12 cellular contexts compared by ENCODE assay signal in genomic region chr6:154766993-154767392, GRCh38. TPM values are rescaled to one million over a fixed set of nuclear protein-coding genes. Genes with fewer than 3 reads are reported as not detected.
DNase-seq lines count a peak whose midpoint lies in the region; ATAC-seq and TF ChIP-seq lines count a peak whose summit lies in the region.
"Had no signal": no experiment of that assay in that cellular context is flagged by ENCODE, and none has a peak within 500 bp of the region (broad histone marks: within the 10 kb centered on the region; RNA-seq: fewer than 3 reads in every experiment).

No MANE protein-coding gene starts in this region.

- intact Hi-C loops in natural killer cell (cut with micrococcal nuclease), result no loop called here

- H3K27ac Mint-ChIP-seq in natural killer cell, result peak overlapping the region; percentile 57 to 60
- H3K27ac Mint-ChIP-seq in natural killer cell treated with Interleukin-12 subunit alpha and Interleukin-12 subunit beta and Interleukin-15 and Interleukin-18, amount 100 ng/mL, for 72 hours, result peak overlapping the region in 1 of 2 donors; percentile 27

- H3K4me1 Mint-ChIP-seq in natural killer cell, result peaks cover 90 to 96% of the 10 kb centered on the region in 2 donors
- peaks cover 66 to 79% of the 10 kb centered on the region in 2 donors for H3K4me1 Mint-ChIP-seq in natural killer cell treated with Interleukin-12 subunit alpha and Interleukin-12 subunit beta and Interleukin-15 and Interleukin-18, amount 100 ng/mL, for 72 hours (ENCODE audit: low read depth in 2 of 2)

- TF ChIP-seq CTCF in natural killer cell (IDR thresholded peaks at IDR 0.05), result no peak
- TF ChIP-seq CTCF in astrocyte of the cerebellum (IDR thresholded peaks at IDR 0.05; ENCODE audit: low read depth, low read length, missing control alignments), result no peak

- no peaks in the 10 kb centered on the region for H3K9me3 Mint-ChIP-seq in natural killer cell
- H3K9me3 Mint-ChIP-seq in natural killer cell treated with Interleukin-12 subunit alpha and Interleukin-12 subunit beta and Interleukin-15 and Interleukin-18, amount 100 ng/mL, for 72 hours, result no peaks in the 10 kb centered on the region
- H3K9me3 Mint-ChIP-seq: immature natural killer cell had no signal

- no peak for ATAC-seq in natural killer cell
- ATAC-seq in natural killer cell treated with Interleukin-12 subunit alpha and Interleukin-12 subunit beta and Interleukin-15 and Interleukin-18, amount 100 ng/mL, for 72 hours, result no peak
- ATAC-seq in esophagus mucosa, result no peak

- H3K36me3 Mint-ChIP-seq in natural killer cell, result no peaks in the 10 kb centered on the region
- peaks cover 10% of the 10 kb centered on the region for H3K36me3 Mint-ChIP-seq in natural killer cell treated with Interleukin-12 subunit alpha and Interleukin-12 subunit beta and Interleukin-15 and Interleukin-18, amount 100 ng/mL, for 72 hours
- H3K36me3 Mint-ChIP-seq: immature natural killer cell had no signal

- DNase-seq in natural killer cell, result no peak
- DNase-seq in natural killer cell treated with Interleukin-12 subunit alpha and Interleukin-12 subunit beta and Interleukin-15 and Interleukin-18, amount 100 ng/mL, for 72 hours (ENCODE audit: low spot score), result no peak
- peak; percentile 2 for DNase-seq in astrocyte of the cerebellum (ENCODE audit: low read depth)
- DNase-seq in iris pigment epithelial cell (ENCODE audit: low read depth), result peak; percentile 19
- DNase-seq in NCI-H2107 treated with DMSO at 0.1 percent for 48 hours (lab: John Stamatoyannopoulos, UW; ENCODE audit: unreplicated experiment), result no peak
- no peak for DNase-seq in NCI-H524 (lab: John Stamatoyannopoulos, UW)
- no peak for DNase-seq in stimulated activated CD4-positive, alpha-beta T cell treated with anti-CD3 and anti-CD28 coated beads, Interleukin-15, amount 100 ng/mL, for 24 hours
- DNase-seq: BE2C, immature natural killer cell, NCI-H510A, SJCRH30 had no signal

- peak overlapping the region; percentile 59 for H3K4me3 Mint-ChIP-seq in natural killer cell
- H3K4me3 Mint-ChIP-seq in natural killer cell treated with Interleukin-12 subunit alpha and Interleukin-12 subunit beta and Interleukin-15 and Interleukin-18, amount 100 ng/mL, for 72 hours, result no peak overlapping the region

- H3K4me3 ChIP-seq in astrocyte of the cerebellum (ENCODE audit: low read depth, low read length), result no peak overlapping the region
- H3K4me3 ChIP-seq: SJCRH30 had no signal

- in situ Hi-C loops in astrocyte of the cerebellum (cut with HindIII; ENCODE audit: low sequenced_read_pairs), result loop anchor here (5.0 kb wide), 1 partner anchor 55 kb away; no protein-coding TSS in a partner anchor

- no peaks in the 10 kb centered on the region for H3K27me3 Mint-ChIP-seq in natural killer cell (ENCODE audit: low read depth in 2 of 2)
- no peaks in the 10 kb centered on the region for H3K27me3 Mint-ChIP-seq in natural killer cell treated with Interleukin-12 subunit alpha and Interleukin-12 subunit beta and Interleukin-15 and Interleukin-18, amount 100 ng/mL, for 72 hours

RNA-seq across cellular contexts. Expression of gene SCAF8, which starts 33.8 kb away (rescaled TPM):
- total RNA-seq in natural killer cell (10 to 100 TPM; 60.0 to 74.3 (median 68.2) TPM), esophagus mucosa (20.4 TPM)
- 10 to 100 TPM; 39.3 to 43.4 TPM for total RNA-seq in natural killer cell treated with Interleukin-12 subunit alpha and Interleukin-12 subunit beta and Interleukin-15 and Interleukin-18, amount 100 ng/mL, for 72 hours

Comparison
In these comparisons a context has a peak if more than half of its experiments do, and no peak if none do; other contexts are left out.
1. DNase-seq: peak in astrocyte of the cerebellum (single experiment) and iris pigment epithelial cell (single experiment); none in natural killer cell (single experiment), natural killer cell treated with Interleukin-12 subunit alpha and Interleukin-12 subunit beta and Interleukin-15 and Interleukin-18, amount 100 ng/mL, for 72 hours (single experiment), NCI-H2107 treated with DMSO at 0.1 percent for 48 hours (single experiment), NCI-H524 (0 of 2) and stimulated activated CD4-positive, alpha-beta T cell treated with anti-CD3 and anti-CD28 coated beads, Interleukin-15, amount 100 ng/mL, for 24 hours (single experiment).